In genomic region chr7:132176719-132177118, GRCh38 we compare ENCODE assay signal across 16 cellular contexts.
DNase-seq lines count a peak whose midpoint lies in the region; ATAC-seq, FAIRE-seq and TF ChIP-seq lines count a peak whose summit lies in the region.
"Had no signal": no experiment of that assay in that cellular context is flagged by ENCODE, and none has a peak within 500 bp of the region (broad histone marks: within the 10 kb centered on the region; RNA-seq: fewer than 3 reads in every experiment).

No MANE protein-coding gene starts in this region.

- peak overlapping the region; percentile 23 for H3K18ac ChIP-seq in neuronal stem cell (ENCODE audit: low read length)

- intact Hi-C loops in upper lobe of right lung (cut with DNase I) (no loop called here), left colon (cut with DNase I, micrococcal nuclease) (no loop called here)

- H3K4me3 Mint-ChIP-seq in stimulated activated naive CD8-positive, alpha-beta T cell treated with anti-CD3 and anti-CD28 coated beads, Interleukin-15, amount 100 ng/mL, for 72 hours, result no peak overlapping the region
- H3K4me3 Mint-ChIP-seq: B cell; CD8-positive, alpha-beta T cell; GM23338 had no signal

- H3K4me1 Mint-ChIP-seq in stimulated activated naive CD8-positive, alpha-beta T cell treated with anti-CD3 and anti-CD28 coated beads, Interleukin-15, amount 100 ng/mL, for 72 hours, result no peaks in the 10 kb centered on the region
- H3K4me1 Mint-ChIP-seq: B cell had no signal

- H2BK15ac ChIP-seq in neuronal stem cell (ENCODE audit: low read length), result no peak overlapping the region

- H3K36me3 ChIP-seq in bronchial epithelial cell (ENCODE audit: control insufficient read depth, insufficient read depth, low read length) (no peaks in the 10 kb centered on the region), neuronal stem cell (replicated peaks in 1 of 2; ENCODE audit: control insufficient read depth in 2 of 2, insufficient read depth in 2 of 2, low read length in 2 of 2) (peaks cover 0 to 3% of the 10 kb centered on the region in 2 donors), upper lobe of right lung (no peaks in the 10 kb centered on the region)
- H3K36me3 ChIP-seq: BLaER1 treated with 17β-estradiol and CSF1 and Interleukin-3, amounts not matched to agents 10 nM and 100 nM had no signal

- H2BK5ac ChIP-seq in neuronal stem cell (ENCODE audit: low read length), result no peak overlapping the region

- H3K27me3 ChIP-seq in bronchial epithelial cell (ENCODE audit: control insufficient read depth, insufficient read depth, low read length) (no peaks in the 10 kb centered on the region), neuronal stem cell (ENCODE audit: control insufficient read depth in 3 of 3, insufficient read depth in 3 of 3, low read depth in 1 of 3, low read length in 3 of 3) (no peaks in the 10 kb centered on the region), upper lobe of right lung (no peaks in the 10 kb centered on the region)
- H3K27me3 ChIP-seq: BLaER1 treated with 17β-estradiol and CSF1 and Interleukin-3, amounts not matched to agents 10 nM and 100 nM had no signal

- no peak for DNase-seq in HTR-8/SVneo (ENCODE audit: insufficient read length, low spot score)
- no peak for DNase-seq in bronchial epithelial cell (ENCODE audit: low read depth)
- no peak for DNase-seq in neuronal stem cell (ENCODE audit: low spot score)
- no peak for DNase-seq in upper lobe of right lung
- no peak for DNase-seq in left colon
- no peak for DNase-seq in NCI-H69 (lab: John Stamatoyannopoulos, UW)
- DNase-seq in stimulated activated naive CD8-positive, alpha-beta T cell treated with anti-CD3 and anti-CD28 coated beads, Interleukin-15, amount 100 ng/mL, for 72 hours, result no peak
- DNase-seq: Calu3; CD8-positive, alpha-beta T cell; DMS79 treated with DMSO at 0.1 percent for 48 hours; GF-D8; H7 had no signal

- no peak overlapping the region for H3K4me2 ChIP-seq in neuronal stem cell (ENCODE audit: insufficient read depth, low read length, poor library complexity, severe bottlenecking)
- H3K4me2 ChIP-seq: BLaER1 treated with 17β-estradiol and CSF1 and Interleukin-3, amounts not matched to agents 10 nM and 100 nM; GM23338 had no signal

- peak; percentile 5 for ATAC-seq in upper lobe of right lung
- ATAC-seq in left colon, result no peak
- no peak for ATAC-seq in stimulated activated naive CD8-positive, alpha-beta T cell treated with anti-CD3 and anti-CD28 coated beads, Interleukin-15, amount 100 ng/mL, for 72 hours
- ATAC-seq: CD8-positive, alpha-beta T cell; GM23338; HCT116 had no signal

- H3K27ac ChIP-seq in neuronal stem cell (replicated peaks; ENCODE audit: low read length) (no peak overlapping the region), upper lobe of right lung (no peak overlapping the region)
- H3K27ac ChIP-seq: BLaER1 treated with 17β-estradiol and CSF1 and Interleukin-3, amounts not matched to agents 10 nM and 100 nM had no signal

- no peak overlapping the region for H2AK5ac ChIP-seq in neuronal stem cell (ENCODE audit: low read depth, low read length)

- whole genome bisulfite sequencing in neuronal stem cell (ENCODE audit: extremely low coverage in 2 of 2, insufficient read length in 2 of 2, insufficient replicate concordance in 1 of 2), 2 donors, result no CpG with 5 or more reads among the region's 8 CpGs

- H2AFZ ChIP-seq in neuronal stem cell (ENCODE audit: low read length), result no peak overlapping the region
- H2AFZ ChIP-seq: GM23338 had no signal

- no peak overlapping the region for H3K27ac Mint-ChIP-seq in stimulated activated naive CD8-positive, alpha-beta T cell treated with anti-CD3 and anti-CD28 coated beads, Interleukin-15, amount 100 ng/mL, for 72 hours
- H3K27ac Mint-ChIP-seq: B cell; CD8-positive, alpha-beta T cell; GM23338 had no signal

- H3K4me1 ChIP-seq in neuronal stem cell (ENCODE audit: control insufficient read depth in 2 of 2, insufficient read depth in 1 of 2, low read depth in 1 of 2, low read length in 2 of 2) (peaks cover 0 to 2% of the 10 kb centered on the region in 2 donors), upper lobe of right lung (no peaks in the 10 kb centered on the region)
- H3K4me1 ChIP-seq: BLaER1 treated with 17β-estradiol and CSF1 and Interleukin-3, amounts not matched to agents 10 nM and 100 nM had no signal

- H2BK12ac ChIP-seq in neuronal stem cell (ENCODE audit: low read length), result peak overlapping the region; percentile 14

- H3K9me3 Mint-ChIP-seq in stimulated activated naive CD8-positive, alpha-beta T cell treated with anti-CD3 and anti-CD28 coated beads, Interleukin-15, amount 100 ng/mL, for 72 hours, result no peaks in the 10 kb centered on the region
- H3K9me3 Mint-ChIP-seq: CD8-positive, alpha-beta T cell; GM23338 had no signal

- TF ChIP-seq CTCF in bronchial epithelial cell (IDR thresholded peaks at IDR 0.05; ENCODE audit: insufficient read depth, low read length, severe bottlenecking) (no peak), upper lobe of right lung (IDR thresholded peaks at IDR 0.05) (no peak)

- H3K9me3 ChIP-seq in neuronal stem cell (replicated peaks in 1 of 2; ENCODE audit: control insufficient read depth in 2 of 2, insufficient read depth in 1 of 2, low read depth in 1 of 2, low read length in 2 of 2) (peaks cover 0 to 4% of the 10 kb centered on the region in 2 donors), upper lobe of right lung (no peaks in the 10 kb centered on the region)
- H3K9me3 ChIP-seq: BLaER1 treated with 17β-estradiol and CSF1 and Interleukin-3, amounts not matched to agents 10 nM and 100 nM had no signal

- H3K23ac ChIP-seq in neuronal stem cell (ENCODE audit: low read depth, low read length, poor library complexity), result no peak overlapping the region

- peak overlapping the region; percentile 43 for H3K14ac ChIP-seq in neuronal stem cell (ENCODE audit: low read length)

- peak overlapping the region; percentile 4 for H4K91ac ChIP-seq in neuronal stem cell (ENCODE audit: low read depth, low read length, poor library complexity)

- peak overlapping the region; percentile 5 for H4K8ac ChIP-seq in neuronal stem cell (ENCODE audit: low read depth, low read length)

- no peaks in the 10 kb centered on the region for H3K79me1 ChIP-seq in neuronal stem cell (ENCODE audit: low read depth, low read length)

- peak overlapping the region; percentile 65 for H3K9ac ChIP-seq in neuronal stem cell (ENCODE audit: low read depth, low read length, poor library complexity)
- H3K9ac ChIP-seq: BLaER1 treated with 17β-estradiol and CSF1 and Interleukin-3, amounts not matched to agents 10 nM and 100 nM had no signal

- FAIRE-seq in HTR-8/SVneo (lab: Jason Lieb, UNC) (peak; percentile 75), bronchial epithelial cell (lab: Jason Lieb, UNC) (peak; percentile 90)

- H3K4me3 ChIP-seq in bronchial epithelial cell (ENCODE audit: low read depth, low read length) (no peak overlapping the region), neuronal stem cell (ENCODE audit: low read length in 2 of 2) (peak overlapping the region in 1 of 2 donors; percentile 1), upper lobe of right lung (no peak overlapping the region)
- H3K4me3 ChIP-seq: BLaER1 treated with 17β-estradiol and CSF1 and Interleukin-3, amounts not matched to agents 10 nM and 100 nM; GM23338 had no signal

- no peak overlapping the region for H2BK120ac ChIP-seq in neuronal stem cell (ENCODE audit: low read depth, low read length)

- no peak overlapping the region for H3K4ac ChIP-seq in neuronal stem cell (ENCODE audit: low read length)

- no peaks in the 10 kb centered on the region for H3K27me3 Mint-ChIP-seq in stimulated activated naive CD8-positive, alpha-beta T cell treated with anti-CD3 and anti-CD28 coated beads, Interleukin-15, amount 100 ng/mL, for 72 hours
- H3K27me3 Mint-ChIP-seq: B cell had no signal
